ENCODE assay signal across 9 cellular contexts in the genomic region with DNA sequence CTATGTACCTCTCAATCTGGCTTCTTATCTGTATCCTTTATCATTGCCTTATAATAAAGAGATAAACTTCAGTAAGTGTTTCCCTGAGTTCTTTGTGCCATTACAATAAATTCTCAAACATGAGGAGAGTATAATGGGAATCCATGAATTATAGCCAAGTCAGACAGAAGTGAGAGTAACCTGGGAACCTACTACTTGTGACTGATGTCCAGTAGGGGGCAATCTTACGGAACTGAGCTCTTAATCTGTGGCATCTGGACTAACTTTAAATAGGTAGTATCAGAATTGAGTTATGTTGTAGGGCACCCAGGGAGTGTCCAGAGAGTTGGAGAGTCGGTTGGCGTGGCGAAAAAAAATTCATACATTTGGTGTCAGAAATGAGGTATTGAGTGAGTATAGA.
DNase-seq lines count a peak whose midpoint lies in the region; ATAC-seq and TF ChIP-seq lines count a peak whose summit lies in the region.
"Had no signal": no experiment of that assay in that cellular context is flagged by ENCODE, and none has a peak within 500 bp of the region (broad histone marks: within the 10 kb centered on the region; RNA-seq: fewer than 3 reads in every experiment).

No MANE protein-coding gene starts in this region.

- H3K27ac ChIP-seq in SK-N-SH (ENCODE audit: low read depth in 2 of 2, low read length in 1 of 2) (no peak overlapping the region), mesenchymal stem cell (ENCODE audit: low read length, poor library complexity, severe bottlenecking) (no peak overlapping the region), ovary (no peak overlapping the region)

- H3K9me2 ChIP-seq in SK-N-SH: no peaks in the 10 kb centered on the region

- H2BK5ac ChIP-seq in mesenchymal stem cell (ENCODE audit: low read depth, low read length, poor library complexity, severe bottlenecking): no peak overlapping the region

- TF ChIP-seq CTCF in GM13977 (IDR thresholded peaks at IDR 0.05; ENCODE audit: extremely low read depth, insufficient read depth, missing control alignments) (peak; percentile 69), SK-N-SH (IDR thresholded peaks at IDR 0.05) (peak; percentile 61), CD14-positive monocyte (IDR thresholded peaks at IDR 0.05) (no peak), ovary (IDR thresholded peaks at IDR 0.05) (no peak)

- POLR2A ChIA-PET in SK-N-SH (lab: Yijun Ruan, JAX): no interaction called here

- no peak overlapping the region for H3K27ac Mint-ChIP-seq in CD14-positive monocyte

- H2AK5ac ChIP-seq in mesenchymal stem cell (ENCODE audit: low read length, severe bottlenecking): no peak overlapping the region

- intact Hi-C loops in CD14-positive monocyte (cut with micrococcal nuclease): no loop called here
- intact Hi-C loops in ovary (cut with DNase I): no loop called here

- no peak overlapping the region for H4K8ac ChIP-seq in mesenchymal stem cell (ENCODE audit: low read length)

- H3K4me2 ChIP-seq in SK-N-SH (no peak overlapping the region), mesenchymal stem cell (ENCODE audit: low read length, poor library complexity, severe bottlenecking) (no peak overlapping the region)

- H3K4me3 Mint-ChIP-seq in CD14-positive monocyte: no peak overlapping the region

- H3K36me3 ChIP-seq in SK-N-SH (replicated peaks in 1 of 2; ENCODE audit: control insufficient read depth in 1 of 2, insufficient read depth in 2 of 2, low read length in 1 of 2) (no peaks in the 10 kb centered on the region), mesenchymal stem cell (ENCODE audit: control insufficient read depth in 1 of 2, insufficient read depth in 2 of 2, low read depth in 1 of 2, low read length in 2 of 2) (no peaks in the 10 kb centered on the region), ovary (no peaks in the 10 kb centered on the region)

- H4K20me1 ChIP-seq in SK-N-SH (ENCODE audit: insufficient read depth): no peaks in the 10 kb centered on the region

- no peaks in the 10 kb centered on the region for H3K4me1 ChIP-seq in SK-N-SH (ENCODE audit: control insufficient read depth in 1 of 2, insufficient read depth in 2 of 2, low read depth in 1 of 2, low read length in 1 of 2)
- H3K4me1 ChIP-seq in mesenchymal stem cell (ENCODE audit: control insufficient read depth, insufficient read depth, low read depth, low read length): no peaks in the 10 kb centered on the region
- H3K4me1 ChIP-seq in ovary (ENCODE audit: insufficient read depth): no peaks in the 10 kb centered on the region

- no peak overlapping the region for H3K9ac ChIP-seq in SK-N-SH
- no peak overlapping the region for H3K9ac ChIP-seq in mesenchymal stem cell (ENCODE audit: low read length)

- H3K79me2 ChIP-seq in SK-N-SH (ENCODE audit: insufficient read depth): no peaks in the 10 kb centered on the region

- no peak overlapping the region for H3K4ac ChIP-seq in mesenchymal stem cell (ENCODE audit: low read depth in 1 of 2, low read length in 2 of 2)

- H3K9me3 ChIP-seq in SK-N-SH (no peaks in the 10 kb centered on the region), mesenchymal stem cell (ENCODE audit: control insufficient read depth, low read length) (no peaks in the 10 kb centered on the region), ovary (no peaks in the 10 kb centered on the region)

- no peak overlapping the region for H3K14ac ChIP-seq in mesenchymal stem cell (ENCODE audit: low read length in 2 of 2)

- DNase-seq in GM13977 (ENCODE audit: low spot score) (peak; percentile 41), HS-27A (ENCODE audit: low read depth) (peak; percentile 22), SK-N-SH (peak; percentile 24), mesenchymal stem cell (peak; percentile 11), CD14-positive monocyte (ENCODE audit: low spot score) (no peak), ovary (no peak)
- DNase-seq: stimulated activated CD4-positive, alpha-beta T cell treated with anti-CD3 and anti-CD28 coated beads, Interleukin-4, amount 100 ng/mL, for 24 hours had no signal

- H3K23ac ChIP-seq in mesenchymal stem cell (ENCODE audit: low read length in 2 of 2): no peak overlapping the region

- no peak for ATAC-seq in HG03520 (IDR thresholded peaks at IDR 0.05; ENCODE audit: unreplicated experiment)
- no peak for ATAC-seq in HG03159 (IDR thresholded peaks at IDR 0.05; ENCODE audit: unreplicated experiment)

- CTCF ChIA-PET in SK-N-SH (lab: Yijun Ruan, JAX): interaction anchor here (0.8 to 2.9 kb wide), 10 partner anchors 9 to 515 kb away, joined by 3 to 18 read pairs (median 4); no protein-coding TSS in a partner anchor

- no peaks in the 10 kb centered on the region for H3K36me3 Mint-ChIP-seq in CD14-positive monocyte

- H3K18ac ChIP-seq in mesenchymal stem cell (ENCODE audit: low read depth in 1 of 2, low read length in 2 of 2): no peak overlapping the region

- no peak overlapping the region for H2BK15ac ChIP-seq in mesenchymal stem cell (ENCODE audit: low read depth, poor library complexity, severe bottlenecking)

- H2BK12ac ChIP-seq in mesenchymal stem cell (ENCODE audit: low read length in 2 of 2): no peak overlapping the region

- 31% methylated on average over 4 of the region's 4 CpGs for WGBS in SK-N-SH (ENCODE audit: low lambda C conversion rate)
- 74% methylated on average over 4 of the region's 4 CpGs for WGBS in mesenchymal stem cell
- WGBS in ovary, 3 donors: 73 to 81% (median 79%) methylated on average over 4 of the region's 4 CpGs

- TF ChIP-seq EP300 in SK-N-SH (IDR thresholded peaks at IDR 0.05; ENCODE audit: borderline replicate concordance in 1 of 2, low read depth in 1 of 2, low read length in 1 of 2) (no peak), ovary (IDR thresholded peaks at IDR 0.05) (no peak)

- in situ Hi-C loops in GM13977 (cut with MboI; ENCODE audit: low pct_unique_long_range_greater_than_20kb, low sequenced_read_pairs, unreplicated experiment): no loop called here

- TF ChIP-seq POLR2A in ovary (IDR thresholded peaks at IDR 0.05): no peak

- H3K4me1 Mint-ChIP-seq in CD14-positive monocyte: no peaks in the 10 kb centered on the region

- peak; percentile 45 for TF ChIP-seq RAD21 in SK-N-SH (IDR thresholded peaks at IDR 0.05; ENCODE audit: low read length)

- no peaks in the 10 kb centered on the region for H3F3A ChIP-seq in SK-N-SH (replicated peaks; ENCODE audit: insufficient read depth)

- H3K27me3 ChIP-seq in SK-N-SH (ENCODE audit: insufficient read depth) (no peaks in the 10 kb centered on the region), mesenchymal stem cell (ENCODE audit: control insufficient read depth in 1 of 2, insufficient read depth in 1 of 2, low read length in 2 of 2) (no peaks in the 10 kb centered on the region), ovary (no peaks in the 10 kb centered on the region)

- H3K79me1 ChIP-seq in mesenchymal stem cell (replicated peaks; ENCODE audit: low read length, poor library complexity, severe bottlenecking): no peaks in the 10 kb centered on the region

- no peak overlapping the region for H4K91ac ChIP-seq in mesenchymal stem cell (ENCODE audit: low read length)

- no peak overlapping the region for H2AFZ ChIP-seq in SK-N-SH (ENCODE audit: low read depth)
- no peak overlapping the region for H2AFZ ChIP-seq in mesenchymal stem cell (ENCODE audit: low read depth, low read length)

- H2BK120ac ChIP-seq in mesenchymal stem cell (ENCODE audit: low read depth, low read length): no peak overlapping the region

- no peaks in the 10 kb centered on the region for H3K27me3 Mint-ChIP-seq in CD14-positive monocyte (ENCODE audit: low read depth in 3 of 3)

- H3K9me3 Mint-ChIP-seq in CD14-positive monocyte: peaks cover 0 to 6% (median 1%) of the 10 kb centered on the region in 7 donors

- H3K4me3 ChIP-seq in SK-N-SH (ENCODE audit: low read depth in 2 of 2, low read length in 1 of 2) (no peak overlapping the region; a peak in 1 of 4 replicates), mesenchymal stem cell (ENCODE audit: insufficient read depth in 1 of 2, low read depth in 1 of 2, low read length in 2 of 2) (no peak overlapping the region), ovary (no peak overlapping the region)

TF ChIP-seq in SK-N-SH, 30 proteins besides CTCF, POLR2A, EP300 and RAD21:
- TF ChIP-seq SMC3 (IDR thresholded peaks at IDR 0.05; ENCODE audit: low read depth, low read length): peak; percentile 44
- TF ChIP-seq TEAD4 (IDR thresholded peaks at IDR 0.05; ENCODE audit: borderline replicate concordance, insufficient read depth): no peak

Comparison
In these comparisons a context has a peak if more than half of its experiments do, and no peak if none do; other contexts are left out.
1. DNase-seq: peak in GM13977 (single experiment), HS-27A (single experiment), SK-N-SH (single experiment) and mesenchymal stem cell (single experiment); none in CD14-positive monocyte (single experiment) and ovary (0 of 5).
2. CTCF ChIP-seq: peak in GM13977 (single experiment) and SK-N-SH (single experiment); none in CD14-positive monocyte (single experiment) and ovary (0 of 3).